Comparison of ENCODE assay signal across 30 cellular contexts in the genomic region with DNA sequence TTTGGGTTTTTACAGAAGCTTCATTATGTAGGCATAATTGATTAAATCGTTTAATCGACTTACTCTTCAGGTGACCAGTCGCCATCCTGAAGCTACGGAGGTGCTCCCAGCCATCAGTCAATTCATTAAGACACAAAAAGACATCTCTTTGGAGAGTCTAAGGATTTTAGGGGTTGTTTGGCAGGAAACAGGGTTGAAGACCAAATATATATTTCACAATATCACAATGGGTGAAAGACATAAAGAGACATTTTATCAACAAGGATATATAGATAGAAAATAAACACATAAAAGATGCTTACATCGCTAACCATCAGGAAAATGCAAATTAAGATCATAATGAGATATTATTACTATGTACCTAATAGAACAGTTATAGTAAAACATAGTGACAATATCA.
"Had no signal": no experiment of that assay in that cellular context is flagged by ENCODE, and none has a peak within 500 bp of the region (broad histone marks: within the 10 kb centered on the region; RNA-seq: fewer than 3 reads in every experiment).

No MANE protein-coding gene starts in this region.

- H3K27me3 Mint-ChIP-seq: activated T-cell treated with anti-CD3 and anti-CD28 coated beads, Interleukin-2, amount 50 U/mL, for 24 hours had no signal

- H3K9me3 Mint-ChIP-seq: activated B cell treated with CpG ODN at 0.5 μM for 24 hours; activated CD4-positive, alpha-beta T cell treated with anti-CD3 and anti-CD28 coated beads, Interleukin-2, amount 10 ng/mL, durations not matched to agents 24 days and 14 days; activated naive CD4-positive, alpha-beta T cell treated with anti-CD3 and anti-CD28 coated beads, Interleukin-2, amount 50 U/mL, for 24 hours; activated T-cell treated with anti-CD3 and anti-CD28 coated beads, Interleukin-2, amount 50 U/mL, for 24 hours; activated T-helper 1 cell treated with anti-CD3 and anti-CD28 coated beads, Interleukin-12 subunit alpha, Interleukin-12 subunit beta, Interleukin-2, Interleukin-4 antibody, amounts not matched to agents 30 ng/mL and 10 ng/mL and 1 ng/mL, durations not matched to agents 14 hours and 24 hours and 36 hours; brain; T-cell had no signal

- FAIRE-seq: TTC549 had no signal

- H3K4me2 ChIP-seq: KMS-11 had no signal

- H3K4me3 ChIP-seq: ascending aorta, cardiac muscle cell, MG63, SJSA1 had no signal

- H3K4me3 Mint-ChIP-seq: activated B cell treated with CpG ODN at 0.5 μM for 24 hours; activated CD4-positive, alpha-beta T cell treated with anti-CD3 and anti-CD28 coated beads, Interleukin-2, amount 10 ng/mL, durations not matched to agents 24 days and 14 days; activated CD8-positive, alpha-beta memory T cell treated with anti-CD3 and anti-CD28 coated beads, Interleukin-2, amount 10 ng/mL, durations not matched to agents 7 days and 5 days; activated naive CD4-positive, alpha-beta T cell treated with anti-CD3 and anti-CD28 coated beads, Interleukin-2, amount 50 U/mL, for 24 hours; activated T-cell treated with anti-CD3 and anti-CD28 coated beads, Interleukin-2, amount 50 U/mL, for 24 hours; activated T-helper 1 cell treated with anti-CD3 and anti-CD28 coated beads, Interleukin-12 subunit alpha, Interleukin-12 subunit beta, Interleukin-2, Interleukin-4 antibody, amounts not matched to agents 30 ng/mL and 10 ng/mL and 1 ng/mL, durations not matched to agents 14 hours and 24 hours and 36 hours; brain; T-cell had no signal

- H3K4me1 ChIP-seq: SJSA1 had no signal

- H3K36me3 Mint-ChIP-seq: activated CD8-positive, alpha-beta memory T cell treated with anti-CD3 and anti-CD28 coated beads, Interleukin-2, amount 10 ng/mL, durations not matched to agents 7 days and 5 days; activated naive CD4-positive, alpha-beta T cell treated with anti-CD3 and anti-CD28 coated beads, Interleukin-2, amount 50 U/mL, for 24 hours; brain; T-cell had no signal

- DNase-seq: activated B cell treated with CpG ODN at 0.5 μM for 24 hours; activated CD4-positive, alpha-beta T cell treated with anti-CD3 and anti-CD28 coated beads for 1 hour; activated CD4-positive, alpha-beta T cell treated with anti-CD3 and anti-CD28 coated beads, Interleukin-2, amount 10 ng/mL, durations not matched to agents 24 days and 14 days; activated CD4-positive, alpha-beta T cell treated with anti-CD3 and anti-CD28 coated beads, Interleukin-2, amount 50 U/mL, for 48 hours; activated CD8-positive, alpha-beta memory T cell treated with anti-CD3 and anti-CD28 coated beads, Interleukin-2, amount 10 ng/mL, durations not matched to agents 7 days and 5 days; activated effector memory CD4-positive, alpha-beta T cell treated with Interleukin-2 at 50 U/mL for 16 hours; activated naive CD4-positive, alpha-beta T cell; activated T-cell treated with anti-CD3 and anti-CD28 coated beads, Interleukin-2, amount 50 U/mL, for 24 hours; NCI-H1105; NCI-H1436 treated with DMSO at 0.1 percent for 48 hours; NCI-H187 treated with DMSO at 0.1 percent for 48 hours; NCI-H2081 treated with DMSO at 0.1 percent for 48 hours; NCI-H2171 treated with DMSO at 0.1 percent for 48 hours; NCI-H526; NCI-H82; NK-92 treated with Interleukin-12 subunit alpha and Interleukin-12 subunit beta, amount 100 ng/mL, for 24 hours; OCI-M1; SHP77; T-cell; T-helper 2 cell; T1000 had no signal

- H3K36me3 ChIP-seq: ascending aorta, cardiac muscle cell, MG63, SJSA1 had no signal

- H3K27ac ChIP-seq: ascending aorta, cardiac muscle cell, KMS-11, SJSA1 had no signal

- H3K9ac ChIP-seq: KMS-11 had no signal

- ATAC-seq: activated CD8-positive, alpha-beta memory T cell treated with anti-CD3 and anti-CD28 coated beads, Interleukin-2, amount 10 ng/mL, durations not matched to agents 7 days and 5 days; T-cell had no signal

- H3K27ac Mint-ChIP-seq: activated B cell treated with CpG ODN at 0.5 μM for 24 hours; activated CD4-positive, alpha-beta T cell treated with anti-CD3 and anti-CD28 coated beads, Interleukin-2, amount 10 ng/mL, durations not matched to agents 24 days and 14 days; activated CD8-positive, alpha-beta memory T cell treated with anti-CD3 and anti-CD28 coated beads, Interleukin-2, amount 10 ng/mL, durations not matched to agents 7 days and 5 days; activated naive CD4-positive, alpha-beta T cell treated with anti-CD3 and anti-CD28 coated beads, Interleukin-2, amount 50 U/mL, for 24 hours; activated T-cell treated with anti-CD3 and anti-CD28 coated beads, Interleukin-2, amount 50 U/mL, for 24 hours; activated T-helper 1 cell treated with anti-CD3 and anti-CD28 coated beads, Interleukin-12 subunit alpha, Interleukin-12 subunit beta, Interleukin-2, Interleukin-4 antibody, amounts not matched to agents 30 ng/mL and 10 ng/mL and 1 ng/mL, durations not matched to agents 14 hours and 24 hours and 36 hours; brain; T-cell had no signal

- H3K27me3 ChIP-seq: ascending aorta, MG63 had no signal

- H3K9me3 ChIP-seq: ascending aorta, MG63, SJSA1 had no signal
